16 cellular contexts compared by ENCODE assay signal in the genomic region with DNA sequence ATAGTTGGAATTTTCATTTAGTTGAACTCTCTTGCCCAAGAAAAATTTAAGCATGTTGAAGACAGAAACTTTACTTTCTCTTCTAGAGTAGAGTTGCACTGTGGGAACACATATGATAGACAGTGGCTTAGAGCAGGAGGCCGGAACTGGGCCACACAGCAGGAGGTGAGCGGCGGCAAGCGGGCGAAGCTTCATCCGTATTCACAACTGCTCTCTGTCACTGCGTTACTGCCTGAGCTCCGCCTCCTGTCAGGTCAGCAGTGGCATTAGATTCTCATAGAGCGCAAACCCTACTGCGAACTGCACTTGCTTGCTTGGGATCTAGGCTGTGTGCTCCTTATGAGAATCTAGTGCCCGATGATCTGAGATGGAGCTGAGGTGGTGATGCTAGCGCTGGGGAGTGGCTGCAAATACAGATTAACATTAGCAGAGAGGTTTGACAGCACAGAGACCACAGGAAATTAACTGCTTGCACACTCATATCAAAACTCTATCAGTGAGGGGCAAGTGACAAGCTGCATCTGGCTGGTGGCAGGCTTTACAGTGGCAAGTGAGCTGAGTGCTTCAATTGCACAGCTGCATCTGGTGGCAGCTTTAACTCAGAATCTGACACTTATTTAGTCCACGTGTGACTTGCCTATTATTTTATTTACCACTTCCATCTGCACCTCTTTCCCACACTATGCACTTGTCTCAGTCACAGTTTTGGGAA.
"Had no signal": no experiment of that assay in that cellular context is flagged by ENCODE, and none has a peak within 500 bp of the region (broad histone marks: within the 10 kb centered on the region; RNA-seq: fewer than 3 reads in every experiment).

No MANE protein-coding gene starts in this region.

- H3K27me3 Mint-ChIP-seq: natural killer cell treated with Interleukin-12 subunit alpha and Interleukin-12 subunit beta and Interleukin-15 and Interleukin-18, amount 100 ng/mL, for 72 hours; stimulated activated naive CD8-positive, alpha-beta T cell treated with anti-CD3 and anti-CD28 coated beads, Interleukin-15, amount 100 ng/mL, for 72 hours had no signal

- H3K4me3 ChIP-seq: lung, prostate gland, vagina had no signal

- H3K27ac ChIP-seq: prostate gland, vagina, WERI-Rb-1 had no signal

- H3K36me3 ChIP-seq: prostate gland, vagina, WERI-Rb-1 had no signal

- H3K36me3 Mint-ChIP-seq: activated naive CD4-positive, alpha-beta T cell treated with anti-CD3 and anti-CD28 coated beads, Interleukin-2, amount 50 U/mL, for 72 hours; mesothelial cell of epicardium; natural killer cell treated with Interleukin-12 subunit alpha and Interleukin-12 subunit beta and Interleukin-15 and Interleukin-18, amount 100 ng/mL, for 72 hours had no signal

- H3K9me3 Mint-ChIP-seq: mesothelial cell of epicardium had no signal

- H3K27me3 ChIP-seq: vagina had no signal

- H3K27ac Mint-ChIP-seq: activated naive CD4-positive, alpha-beta T cell treated with anti-CD3 and anti-CD28 coated beads, Interleukin-2, amount 50 U/mL, for 72 hours; activated T-helper 1 cell treated with anti-CD3 and anti-CD28 coated beads, Interleukin-12 subunit alpha, Interleukin-12 subunit beta, Interleukin-2, Interleukin-4 antibody, amounts not matched to agents 30 ng/mL and 10 ng/mL and 1 ng/mL, durations not matched to agents 14 hours and 24 hours and 36 hours; mesothelial cell of epicardium; natural killer cell treated with Interleukin-12 subunit alpha and Interleukin-12 subunit beta and Interleukin-15 and Interleukin-18, amount 100 ng/mL, for 72 hours; stimulated activated naive CD8-positive, alpha-beta T cell treated with anti-CD3 and anti-CD28 coated beads, Interleukin-15, amount 100 ng/mL, for 72 hours had no signal

- H3K4me3 Mint-ChIP-seq: activated T-helper 1 cell treated with anti-CD3 and anti-CD28 coated beads, Interleukin-12 subunit alpha, Interleukin-12 subunit beta, Interleukin-2, Interleukin-4 antibody, amounts not matched to agents 30 ng/mL and 10 ng/mL and 1 ng/mL, durations not matched to agents 14 hours and 24 hours and 36 hours; mesothelial cell of epicardium; natural killer cell treated with Interleukin-12 subunit alpha and Interleukin-12 subunit beta and Interleukin-15 and Interleukin-18, amount 100 ng/mL, for 72 hours; stimulated activated naive CD8-positive, alpha-beta T cell treated with anti-CD3 and anti-CD28 coated beads, Interleukin-15, amount 100 ng/mL, for 72 hours had no signal

- H3K4me1 Mint-ChIP-seq: stimulated activated naive CD8-positive, alpha-beta T cell treated with anti-CD3 and anti-CD28 coated beads, Interleukin-15, amount 100 ng/mL, for 72 hours had no signal

- H3K9me3 ChIP-seq: prostate gland, vagina had no signal

- H3K4me1 ChIP-seq: prostate gland, vagina had no signal

- ATAC-seq: activated naive CD4-positive, alpha-beta T cell treated with anti-CD3 and anti-CD28 coated beads, Interleukin-2, amount 50 U/mL, for 72 hours; left lobe of liver; right cardiac atrium; stimulated activated naive CD8-positive, alpha-beta T cell treated with anti-CD3 and anti-CD28 coated beads, Interleukin-15, amount 100 ng/mL, for 72 hours had no signal

- DNase-seq: activated CD4-positive, alpha-beta T cell treated with anti-CD3 and anti-CD28 coated beads, Interleukin-2, amount 50 U/mL, for 4 hours; activated gamma-delta T cell treated with Interleukin-2 at 50 U/mL for 16 hours; activated T-cell treated with anti-CD3 and anti-CD28 coated beads for 4 hours; kidney; right cardiac atrium; stimulated activated naive CD8-positive, alpha-beta T cell treated with anti-CD3 and anti-CD28 coated beads, Interleukin-15, amount 100 ng/mL, for 72 hours; trophoblast cell; WERI-Rb-1 had no signal
